In genomic region chr9:81829201-81829882, GRCh38 we compare ENCODE assay signal across 30 cellular contexts.
DNase-seq lines count a peak whose midpoint lies in the region; ATAC-seq and TF ChIP-seq lines count a peak whose summit lies in the region.
"Had no signal": no experiment of that assay in that cellular context is flagged by ENCODE, and none has a peak within 500 bp of the region (broad histone marks: within the 10 kb centered on the region; RNA-seq: fewer than 3 reads in every experiment).

No MANE protein-coding gene starts in this region.

- TF ChIP-seq CTCF in gastroesophageal sphincter (IDR thresholded peaks at IDR 0.05), result no peak
- no peak for TF ChIP-seq CTCF in omental fat pad (IDR thresholded peaks at IDR 0.05)

- 28 to 66% methylated on average over 2 to 4 of the region's 5 CpGs for WGBS in gastroesophageal sphincter (ENCODE audit: low coverage in 1 of 2), 2 donors

- no peak for TF ChIP-seq POLR2A in gastroesophageal sphincter (IDR thresholded peaks at IDR 0.05)

- H3K27ac ChIP-seq in gastroesophageal sphincter, result peak overlapping the region in 2 of 4 donors; percentile 7 to 48
- H3K27ac ChIP-seq: HL-60, KMS-11, RWPE1, WERI-Rb-1 had no signal

- no peak for TF ChIP-seq EP300 in gastroesophageal sphincter (IDR thresholded peaks at IDR 0.05)

- no peak overlapping the region for H3K4me3 ChIP-seq in adipocyte (ENCODE audit: low read length)
- no peak overlapping the region for H3K4me3 ChIP-seq in gastroesophageal sphincter
- H3K4me3 ChIP-seq: lung, MG63, ovary, uterus had no signal

- in situ Hi-C loops in ACHN (cut with HindIII; ENCODE audit: low pct_ligation_motif_present, low pct_unique_long_range_greater_than_20kb, low sequenced_read_pairs), result no loop called here

- peak; percentile 16 for DNase-seq in EH (ENCODE audit: low read depth)
- DNase-seq in adipocyte (ENCODE audit: low read depth), result peak; percentile 39
- no peak for DNase-seq in omental fat pad (ENCODE audit: low spot score)
- no peak for DNase-seq in GM19238 (ENCODE audit: insufficient read length, low spot score)
- no peak for DNase-seq in glomerular visceral epithelial cell (ENCODE audit: extremely low spot score)
- no peak for DNase-seq in ACHN
- DNase-seq: 8988T; activated CD4-positive, alpha-beta T cell treated with anti-CD3 and anti-CD28 coated beads for 48 hours; activated naive CD4-positive, alpha-beta T cell treated with anti-CD3 and anti-CD28 coated beads, Interleukin-2, amount 10 ng/mL, durations not matched to agents 7 days and 5 days; H9; MG63; NCI-H1417 treated with DMSO at 0.1 percent for 48 hours; NCI-H2081; NCI-H2227 treated with DMSO at 0.1 percent for 48 hours; NCI-H748 treated with DMSO at 0.1 percent for 48 hours; nephron progenitor cell; retina; stimulated activated CD4-positive, alpha-beta T cell treated with anti-CD3 and anti-CD28 coated beads, Interleukin-1b, Interleukin-23, amount 100 ng/mL, for 48 hours; stimulated activated naive CD4-positive, alpha-beta T cell treated with Interleukin-2 at 50 U/mL for 16 hours; T-cell; uterus; WERI-Rb-1 had no signal

- H3K9ac ChIP-seq in adipocyte (ENCODE audit: low read length), result no peak overlapping the region
- H3K9ac ChIP-seq: KMS-11 had no signal

- no peaks in the 10 kb centered on the region for H3K36me3 ChIP-seq in adipocyte (ENCODE audit: control insufficient read depth, insufficient read depth, low read length, severe bottlenecking)
- H3K36me3 ChIP-seq in gastroesophageal sphincter, result no peaks in the 10 kb centered on the region
- H3K36me3 ChIP-seq: MG63, ovary, uterus, WERI-Rb-1 had no signal

- H3K9me3 ChIP-seq in adipocyte (ENCODE audit: control insufficient read depth, low read length), result no peaks in the 10 kb centered on the region
- no peaks in the 10 kb centered on the region for H3K9me3 ChIP-seq in gastroesophageal sphincter
- H3K9me3 ChIP-seq: MG63, ovary, uterus had no signal

- peak; percentile 10 for ATAC-seq in gastroesophageal sphincter
- peak; percentile 62 for ATAC-seq in omental fat pad (ENCODE audit: low FRiP score)
- no peak for ATAC-seq in GM19467 (IDR thresholded peaks at IDR 0.05; ENCODE audit: unreplicated experiment)
- ATAC-seq: activated T-helper 17 cell treated with anti-CD3 and anti-CD28 coated beads, Interleukin-2, amount 50 U/mL, for 72 hours; T-cell had no signal

- H3K27me3 ChIP-seq in adipocyte (replicated peaks; ENCODE audit: control insufficient read depth, insufficient read depth, low read length) (peaks cover 3% of the 10 kb centered on the region), gastroesophageal sphincter (no peaks in the 10 kb centered on the region)
- H3K27me3 ChIP-seq: MG63, ovary, uterus had no signal

- H3K4me1 ChIP-seq in adipocyte (ENCODE audit: control insufficient read depth, insufficient read depth, low read length) (no peaks in the 10 kb centered on the region), gastroesophageal sphincter (peaks cover 0 to 41% (median 3%) of the 10 kb centered on the region in 3 donors)
- H3K4me1 ChIP-seq: uterus had no signal

Comparison
In these comparisons a context has a peak if more than half of its experiments do, and no peak if none do; other contexts are left out.
1. DNase-seq: peak in EH (single experiment) and adipocyte (single experiment); none in omental fat pad (single experiment), GM19238 (single experiment), glomerular visceral epithelial cell (single experiment) and ACHN (single experiment).